Comparison of ENCODE assay signal across 28 cellular contexts in the genomic region with DNA sequence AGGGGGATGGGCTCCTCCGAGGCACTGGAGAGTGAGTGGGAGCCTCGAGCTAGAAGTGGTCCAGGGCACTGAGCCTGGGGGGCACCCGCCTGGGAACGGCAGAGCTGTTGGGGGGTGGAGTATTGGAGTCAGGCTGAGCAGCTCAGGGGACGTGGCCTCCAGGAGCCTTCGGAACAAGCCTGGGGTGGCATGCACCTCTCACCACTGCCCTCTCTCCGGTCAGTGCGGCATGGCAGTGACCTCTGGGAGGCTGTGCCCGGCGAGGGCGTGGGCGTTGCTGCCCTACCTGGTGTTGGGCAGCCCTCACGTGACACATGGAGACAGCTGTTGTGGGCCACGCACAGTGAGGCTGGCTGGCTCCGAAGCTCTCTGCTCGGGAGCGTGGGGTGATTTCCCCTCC. TPM values are rescaled to one million over a fixed set of nuclear protein-coding genes. Genes with fewer than 3 reads are reported as not detected.
"Had no signal": no experiment of that assay in that cellular context is flagged by ENCODE, and none has a peak within 500 bp of the region (broad histone marks: within the 10 kb centered on the region; RNA-seq: fewer than 3 reads in every experiment).

No MANE protein-coding gene starts in this region.

- H3K27ac ChIP-seq: heart right ventricle, hepatocyte, lower lobe of right lung, neural progenitor cell, pancreas, psoas muscle, right lobe of liver, stomach, testis, transverse colon, upper lobe of left lung, vagina had no signal

- H3K4me2 ChIP-seq: hepatocyte, neural progenitor cell, smooth muscle cell had no signal

- H2AFZ ChIP-seq: hepatocyte, neural progenitor cell had no signal

- ATAC-seq: heart right ventricle; left cardiac atrium; left lobe of liver; lower lobe of right lung; naive thymus-derived CD8-positive, alpha-beta T cell; pancreas; psoas muscle; right lobe of liver; stimulated activated memory B cell treated with anti-CD40 and anti-IgM and Interleukin-4, amounts not matched to agents 10 μg/mL and 1 μg/mL and 100 μg/mL, for 72 hours; stimulated activated naive CD8-positive, alpha-beta T cell treated with anti-CD3 and anti-CD28 coated beads, Interleukin-15, Interleukin-2, amounts not matched to agents 100 U/mL and 50 U/mL, for 24 hours had no signal

- H3K4me1 ChIP-seq: lower lobe of right lung, neural progenitor cell, pancreas, testis, transverse colon, upper lobe of left lung, vagina had no signal

- FAIRE-seq: keratinocyte, pancreas had no signal

- H3K79me2 ChIP-seq: hepatocyte had no signal

- H3K9ac ChIP-seq: neural progenitor cell had no signal

- H3K36me3 ChIP-seq: neural progenitor cell had no signal

- H3K4me3 ChIP-seq: heart right ventricle, hepatocyte, lower lobe of right lung, neural progenitor cell, pancreas, psoas muscle, right lobe of liver, smooth muscle cell, stomach, testis, thyroid gland, transverse colon, upper lobe of left lung, vagina had no signal

- DNase-seq: kidney glomerular epithelial cell; left cardiac atrium; lower lobe of right lung; mammary epithelial cell; mesenchymal stem cell; naive thymus-derived CD8-positive, alpha-beta T cell; stimulated activated CD4-positive, alpha-beta T cell treated with anti-CD3 and anti-CD28 coated beads, Interleukin-1b, Interleukin-23, amount 100 ng/mL, for 48 hours; stimulated activated CD4-positive, alpha-beta T cell treated with anti-CD3 and anti-CD28 coated beads, Interleukin-2, amount 100 ng/mL, for 48 hours; stimulated activated CD4-positive, alpha-beta T cell treated with anti-CD3 and anti-CD28 coated beads, Interleukin-4, amount 100 ng/mL, for 4 hours; stimulated activated CD8-positive, alpha-beta memory T cell treated with anti-CD3 and anti-CD28 coated beads, Interleukin-4, amount 100 ng/mL, for 48 hours; stimulated activated naive CD8-positive, alpha-beta T cell treated with anti-CD3 and anti-CD28 coated beads, Interleukin-15, Interleukin-2, amounts not matched to agents 100 U/mL and 50 U/mL, for 24 hours; stomach; testis; thyroid gland; transverse colon had no signal

- H3K9me3 ChIP-seq: heart right ventricle, lower lobe of right lung, pancreas, psoas muscle, right lobe of liver, stomach, testis, thyroid gland, transverse colon, upper lobe of left lung, vagina had no signal

- H3K27me3 ChIP-seq: heart right ventricle, hepatocyte, neural progenitor cell, pancreas, right lobe of liver, stomach, testis, thyroid gland, transverse colon, upper lobe of left lung, vagina had no signal

RNA-seq across cellular contexts. Expression of a gene that starts 13.9 kb away (rescaled TPM):
- total RNA-seq: skeletal muscle tissue had no signal
